In genomic region chr9:123353984-123354591, GRCh38 we compare ENCODE assay signal across 8 cellular contexts. TPM values are rescaled to one million over a fixed set of nuclear protein-coding genes. Genes with fewer than 3 reads are reported as not detected.
A peak's percentile ranks its signal among the peaks of the same experiment; 100 is the strongest.
DNase-seq lines count a peak whose midpoint lies in the region; ATAC-seq and TF ChIP-seq lines count a peak whose summit lies in the region.

No MANE protein-coding gene starts in this region.

- peak; percentile 46 for ATAC-seq in GM21825 (IDR thresholded peaks at IDR 0.05; ENCODE audit: unreplicated experiment)
- ATAC-seq in right lobe of liver = peak; percentile 68 to 78 (median 73)
- no peak for ATAC-seq in HG02623 (IDR thresholded peaks at IDR 0.05; ENCODE audit: unreplicated experiment)

- H3K4me3 ChIP-seq in right lobe of liver = no peak overlapping the region

- H3K27ac ChIP-seq in right lobe of liver = no peak overlapping the region

- no peaks in the 10 kb centered on the region for H3K9me3 Mint-ChIP-seq in chondrocyte (ENCODE audit: low read depth)

- peak; percentile 90 for TF ChIP-seq CTCF in chondrocyte (IDR thresholded peaks at IDR 0.05)
- TF ChIP-seq CTCF in right lobe of liver (IDR thresholded peaks at IDR 0.05) = peak; percentile 71 to 82 (median 77)

- WGBS in right lobe of liver (ENCODE audit: insufficient coverage, low coverage, low lambda C conversion rate, missing lambda C conversion rate) = 3% methylated on average over 7 of the region's 20 CpGs

- H3K36me3 ChIP-seq in right lobe of liver = no peaks in the 10 kb centered on the region

- DNase-seq in DMS53 treated with DMSO at 0.1 percent for 48 hours (lab: John Stamatoyannopoulos, UW; ENCODE audit: unreplicated experiment) (peak; percentile 20), NCI-H1092 (lab: John Stamatoyannopoulos, UW) (peak; percentile 48), chondrocyte (ENCODE audit: low spot score) (no peak), right lobe of liver (peak in 2 of 3 donors; percentile 61 to 65)
- DNase-seq in activated CD4-positive, alpha-beta T cell treated with anti-CD3 and anti-CD28 coated beads for 1 hour = peak; percentile 20
- peak; percentile 46 to 57 for DNase-seq in stimulated activated CD8-positive, alpha-beta memory T cell treated with anti-CD3 and anti-CD28 coated beads, Interleukin-2, amount 100 ng/mL, for 48 hours (ENCODE audit: low read depth in 2 of 2)

- peaks cover 11% of the 10 kb centered on the region for H3K4me1 Mint-ChIP-seq in chondrocyte (ENCODE audit: low read depth)

- H3K4me1 ChIP-seq in right lobe of liver = peaks cover 0 to 9% (median 0%) of the 10 kb centered on the region in 4 donors

- no peak overlapping the region for H3K4me3 Mint-ChIP-seq in chondrocyte (ENCODE audit: unreplicated experiment)

- H3K36me3 Mint-ChIP-seq in chondrocyte (ENCODE audit: low read depth) = no peaks in the 10 kb centered on the region

- no peak overlapping the region for H3K27ac Mint-ChIP-seq in chondrocyte (ENCODE audit: unreplicated experiment)

- H3K9me3 ChIP-seq in right lobe of liver = no peaks in the 10 kb centered on the region

- no peak for TF ChIP-seq POLR2A in right lobe of liver (IDR thresholded peaks at IDR 0.05)

- intact Hi-C loops in right lobe of liver (cut with DNase I) = no loop called here

- H3K27me3 Mint-ChIP-seq in chondrocyte (ENCODE audit: low read depth) = peaks cover 15% of the 10 kb centered on the region

- H3K27me3 ChIP-seq in right lobe of liver = no peaks in the 10 kb centered on the region

RNA-seq across cellular contexts. Expression of gene CRB2, which starts 1.9 kb away (rescaled TPM):
- total RNA-seq in chondrocyte (0.07 TPM in 1 of 3 replicates, not detected in the others), right lobe of liver (not detected)
